ENCODE assay signal across 26 cellular contexts in genomic region chr3:69271098-69271497, GRCh38.
"Had no signal": no experiment of that assay in that cellular context is flagged by ENCODE, and none has a peak within 500 bp of the region (broad histone marks: within the 10 kb centered on the region; RNA-seq: fewer than 3 reads in every experiment).

No MANE protein-coding gene starts in this region.

- H3K4me1 Mint-ChIP-seq: activated CD4-positive, alpha-beta T cell treated with anti-CD3 and anti-CD28 coated beads for 36 hours; T-cell had no signal

- DNase-seq: activated CD4-positive, alpha-beta memory T cell treated with anti-CD3 and anti-CD28 coated beads, Interleukin-2, amount 10 ng/mL, durations not matched to agents 7 days and 5 days; activated CD4-positive, alpha-beta T cell treated with anti-CD3 and anti-CD28 coated beads for 36 hours; activated CD4-positive, alpha-beta T cell treated with anti-CD3 and anti-CD28 coated beads, Interleukin-2, amount 50 U/mL, for 1 hour; activated effector memory CD4-positive, alpha-beta T cell treated with Interleukin-2 at 50 U/mL for 16 hours; activated naive CD4-positive, alpha-beta T cell treated with anti-CD3 and anti-CD28 coated beads for 36 hours; IMR-90; Kasumi-1; KBM-7; NCI-H1048; NCI-H1930; NCI-H2171; NCI-H2227 treated with DMSO at 0.1 percent for 48 hours; NCI-H446 treated with DMSO at 0.1 percent for 48 hours; NCI-H526; NCI-H774; NK-92 treated with Interleukin-12 subunit alpha and Interleukin-12 subunit beta, amount 100 ng/mL, for 24 hours; OCI-M1; RPMI8226; T-cell; WERI-Rb-1 had no signal

- H3K36me3 ChIP-seq: breast epithelium, WERI-Rb-1 had no signal

- H3K4me1 ChIP-seq: breast epithelium had no signal

- H3K27ac ChIP-seq: breast epithelium, SK-N-MC, WERI-Rb-1 had no signal

- H3K27me3 ChIP-seq: breast epithelium had no signal

- H3K27me3 Mint-ChIP-seq: activated CD4-positive, alpha-beta memory T cell treated with anti-CD3 and anti-CD28 coated beads, Interleukin-2, amount 10 ng/mL, durations not matched to agents 7 days and 5 days; activated CD4-positive, alpha-beta T cell treated with anti-CD3 and anti-CD28 coated beads for 36 hours; activated naive CD8-positive, alpha-beta T cell; T-cell had no signal

- H3K27ac Mint-ChIP-seq: activated CD4-positive, alpha-beta memory T cell treated with anti-CD3 and anti-CD28 coated beads, Interleukin-2, amount 10 ng/mL, durations not matched to agents 7 days and 5 days; activated CD4-positive, alpha-beta T cell treated with anti-CD3 and anti-CD28 coated beads for 36 hours; activated naive CD4-positive, alpha-beta T cell treated with anti-CD3 and anti-CD28 coated beads for 36 hours; activated naive CD8-positive, alpha-beta T cell; activated T-helper 1 cell treated with anti-CD3 and anti-CD28 coated beads, Interleukin-12 subunit alpha, Interleukin-12 subunit beta, Interleukin-2, Interleukin-4 antibody, amounts not matched to agents 30 ng/mL and 10 ng/mL and 1 ng/mL, durations not matched to agents 14 hours and 24 hours and 36 hours; T-cell had no signal

- H3K4me3 ChIP-seq: breast epithelium, SK-N-MC had no signal

- H3K36me3 Mint-ChIP-seq: activated naive CD8-positive, alpha-beta T cell; T-cell had no signal

- H3K9me3 ChIP-seq: breast epithelium had no signal

- ATAC-seq: activated CD4-positive, alpha-beta T cell treated with anti-CD3 and anti-CD28 coated beads for 36 hours; Panc1; Right ventricle myocardium inferior; T-cell had no signal

- H3K4me3 Mint-ChIP-seq: activated CD4-positive, alpha-beta memory T cell treated with anti-CD3 and anti-CD28 coated beads, Interleukin-2, amount 10 ng/mL, durations not matched to agents 7 days and 5 days; activated CD4-positive, alpha-beta T cell treated with anti-CD3 and anti-CD28 coated beads for 36 hours; activated naive CD4-positive, alpha-beta T cell treated with anti-CD3 and anti-CD28 coated beads for 36 hours; activated naive CD8-positive, alpha-beta T cell; activated T-helper 1 cell treated with anti-CD3 and anti-CD28 coated beads, Interleukin-12 subunit alpha, Interleukin-12 subunit beta, Interleukin-2, Interleukin-4 antibody, amounts not matched to agents 30 ng/mL and 10 ng/mL and 1 ng/mL, durations not matched to agents 14 hours and 24 hours and 36 hours; T-cell had no signal

- H3K9me3 Mint-ChIP-seq: activated CD4-positive, alpha-beta memory T cell treated with anti-CD3 and anti-CD28 coated beads, Interleukin-2, amount 10 ng/mL, durations not matched to agents 7 days and 5 days; activated naive CD4-positive, alpha-beta T cell treated with anti-CD3 and anti-CD28 coated beads for 36 hours; activated T-helper 1 cell treated with anti-CD3 and anti-CD28 coated beads, Interleukin-12 subunit alpha, Interleukin-12 subunit beta, Interleukin-2, Interleukin-4 antibody, amounts not matched to agents 30 ng/mL and 10 ng/mL and 1 ng/mL, durations not matched to agents 14 hours and 24 hours and 36 hours; T-cell had no signal
